Comparison of ENCODE assay signal across 7 cellular contexts in genomic region chr7:73718905-73719805, GRCh38. TPM values are rescaled to one million over a fixed set of nuclear protein-coding genes. Genes with fewer than 3 reads are reported as not detected.
A peak's percentile ranks its signal among the peaks of the same experiment; 100 is the strongest.
DNase-seq lines count a peak whose midpoint lies in the region; ATAC-seq and TF ChIP-seq lines count a peak whose summit lies in the region.

Gene STX1A, minus strand, starts transcription at chr7:73719669. Its CDS starts 38 bp downstream, at chr7:73719631.

- H3K4me3 ChIP-seq in dorsolateral prefrontal cortex (peak within 1 kb of the TSS; percentile 45 to 94 (median 83)), lower lobe of right lung (peak within 1 kb of the TSS; percentile 86)

- ATAC-seq in GM18498 (IDR thresholded peaks at IDR 0.05; ENCODE audit: unreplicated experiment) (peak; percentile 70), HG02642 (IDR thresholded peaks at IDR 0.05; ENCODE audit: poor library complexity, unreplicated experiment) (peak; percentile 72), lower lobe of right lung (peak; percentile 91 to 95)

- TF ChIP-seq CTCF in dorsolateral prefrontal cortex (IDR thresholded peaks at IDR 0.05 in 54 of 56, conservative IDR thresholded peaks at IDR 0.05 in 2 of 56; ENCODE audit: low read depth in 1 of 56, partially characterized antibody in 56 of 56) (no peak), lower lobe of right lung (IDR thresholded peaks at IDR 0.05) (no peak)

- H3K4me1 ChIP-seq in lower lobe of right lung = peaks cover 23% of the 10 kb centered on the region

- H3K9me3 ChIP-seq in lower lobe of right lung = no peaks in the 10 kb centered on the region

- DNase-seq in NCI-H2107 treated with DMSO at 0.1 percent for 48 hours (lab: John Stamatoyannopoulos, UW; ENCODE audit: unreplicated experiment) (peak; percentile 14), dorsolateral prefrontal cortex (peak in 6 of 10 donors; percentile 48 to 85 (median 73)), lower lobe of right lung (peak; percentile 77)
- DNase-seq in activated CD4-positive, alpha-beta T cell treated with anti-CD3 and anti-CD28 coated beads, Interleukin-2, amount 50 U/mL, for 4 hours = peak; percentile 54 to 55
- peak; percentile 43 to 62 (median 48) for DNase-seq in stimulated activated CD4-positive, alpha-beta T cell treated with anti-CD3 and anti-CD28 coated beads, TNF-alpha, amount 100 ng/mL, for 48 hours (ENCODE audit: low read depth in 3 of 3)

- no peaks in the 10 kb centered on the region for H3K36me3 ChIP-seq in lower lobe of right lung

- intact Hi-C loops in dorsolateral prefrontal cortex (cut with DNase I) = loop anchor here (5.0 kb wide), 2 partner anchors 37 to 52 kb away; partner anchors contain the start of genes BUD23 (in 2 of the 2), DNAJC30 (in 2 of the 2) and VPS37D (in 1 of the 2)
- intact Hi-C loops in lower lobe of right lung (cut with DNase I) = no loop called here

- H3K27ac ChIP-seq in dorsolateral prefrontal cortex (peak within 1 kb of the TSS in 27 of 59 donors; percentile 1 to 81 (median 54)), lower lobe of right lung (no peak within 1 kb of the TSS)

- no peaks in the 10 kb centered on the region for H3K27me3 ChIP-seq in dorsolateral prefrontal cortex
- no peaks in the 10 kb centered on the region for H3K27me3 ChIP-seq in lower lobe of right lung (ENCODE audit: low read depth)

RNA-seq across cellular contexts. Expression of gene STX1A, which starts in this region (rescaled TPM):
- total RNA-seq in dorsolateral prefrontal cortex (100 to 1,000 TPM in 114 of 120 experiments, 10 to 100 TPM in 6; 59.6 to 264 (median 153) TPM), lower lobe of right lung (6.6 TPM)

Comparison
In these comparisons a context has a peak if more than half of its experiments do, and no peak if none do; other contexts are left out.
1. DNase-seq: peak in every context shown above with its lines; median percentile 77 in lower lobe of right lung; 73 in dorsolateral prefrontal cortex; 54 in activated CD4-positive, alpha-beta T cell treated with anti-CD3 and anti-CD28 coated beads, Interleukin-2, amount 50 U/mL, for 4 hours; 48 in stimulated activated CD4-positive, alpha-beta T cell treated with anti-CD3 and anti-CD28 coated beads, TNF-alpha, amount 100 ng/mL, for 48 hours; 14 in NCI-H2107 treated with DMSO at 0.1 percent for 48 hours.